Comparison of ENCODE assay signal across 8 cellular contexts in genomic region chr11:35391922-35392813, GRCh38. TPM values are rescaled to one million over a fixed set of nuclear protein-coding genes. Genes with fewer than 3 reads are reported as not detected.
DNase-seq lines count a peak whose midpoint lies in the region; ATAC-seq and TF ChIP-seq lines count a peak whose summit lies in the region.

No MANE protein-coding gene starts in this region.

- H3K56ac ChIP-seq in IMR-90 (ENCODE audit: extremely low read depth, insufficient read depth, low read length) = no peak overlapping the region

- H4K91ac ChIP-seq in IMR-90 (ENCODE audit: insufficient read depth, low read depth, low read length) = peak overlapping the region; percentile 56

- peaks cover 6% of the 10 kb centered on the region for H3K27me3 Mint-ChIP-seq in nephron progenitor cell (ENCODE audit: low read depth, poor library complexity)

- peak; percentile 98 for TF ChIP-seq RAD21 in IMR-90 (IDR thresholded peaks at IDR 0.05; ENCODE audit: low read length)

- H3K9me1 ChIP-seq in IMR-90 (ENCODE audit: insufficient read depth, low read length) = peaks cover 10% of the 10 kb centered on the region

- CTCF ChIA-PET in AG04450 (lab: Charles Lee) (interaction anchor here (0.6 to 7.7 kb wide), 45 partner anchors 8 to 824 kb away, joined by 3 to 140 read pairs (median 3); no protein-coding TSS in a partner anchor), IMR-90 (lab: Yijun Ruan, JAX) (interaction anchor here (0.6 to 1.3 kb wide), 11 partner anchors 11 to 912 kb away, joined by 3 to 6 read pairs (median 3); no protein-coding TSS in a partner anchor)

- H3K36me3 ChIP-seq in IMR-90 (ENCODE audit: control insufficient read depth, insufficient read depth, low read length) (no peaks in the 10 kb centered on the region), Peyer's patch (no peaks in the 10 kb centered on the region)

- H4K8ac ChIP-seq in IMR-90 (ENCODE audit: low read depth in 2 of 2, low read length in 2 of 2) = peak overlapping the region in 1 of 2 experiments; percentile 62; a peak in 1 of 4 replicates

- POLR2A ChIA-PET in AG04450 (lab: Yijun Ruan, JAX) (interaction anchor here (1.0 to 1.3 kb wide), 3 partner anchors 169 to 415 kb away, joined by 3 to 7 read pairs (median 3); no protein-coding TSS in a partner anchor), IMR-90 (lab: Charles Lee; ENCODE audit: unreplicated experiment) (interaction anchor here (0.5 kb wide), 1 partner anchor 404 kb away, joined by 5 read pairs; no protein-coding TSS in a partner anchor)

- DNase-seq in AG04450 (ENCODE audit: low read depth, low spot score) (peak; percentile 72), IMR-90 (peak; percentile 84), Peyer's patch (peak; percentile 80 to 92 (median 84)), fibroblast of peridontal ligament (ENCODE audit: extremely low read depth) (peak; percentile 86), nephron progenitor cell (peak; percentile 93)
- peak; percentile 68 to 77 for DNase-seq in activated T-helper 1 cell treated with anti-CD3 and anti-CD28 coated beads, Interleukin-2, amount 50 U/mL, for 16 hours (ENCODE audit: low read depth in 1 of 2, low spot score in 1 of 2)
- peak; percentile 62 to 87 (median 82) for DNase-seq in stimulated activated naive CD4-positive, alpha-beta T cell (lab: John Stamatoyannopoulos, UW)

- peak; percentile 58 for ATAC-seq in GM18867 (IDR thresholded peaks at IDR 0.05; ENCODE audit: unreplicated experiment)
- peak; percentile 90 for ATAC-seq in IMR-90 (ENCODE audit: low read depth)

- H3K9me3 ChIP-seq in AG04450 (ENCODE audit: control insufficient read depth, insufficient read depth, low read length) (no peaks in the 10 kb centered on the region), IMR-90 (ENCODE audit: control insufficient read depth, insufficient read depth, low read length) (no peaks in the 10 kb centered on the region), Peyer's patch (no peaks in the 10 kb centered on the region)

- H2BK120ac ChIP-seq in IMR-90 (ENCODE audit: low read depth, low read length) = peak overlapping the region; percentile 73

- H3K4me2 ChIP-seq in IMR-90 (ENCODE audit: low read depth, low read length) = peak overlapping the region; percentile 68

- intact Hi-C loops in IMR-90 (cut with micrococcal nuclease) = loop anchor here (1.0 to 10.0 kb wide), 8 partner anchors 159 to 1027 kb away; no protein-coding TSS in a partner anchor

- H3K36me3 Mint-ChIP-seq in nephron progenitor cell (ENCODE audit: low read depth) = no peaks in the 10 kb centered on the region

- 0 out of 2 replicates have a peak, but pooled peaks have one; percentile 32 for TF ChIP-seq POLR2A in IMR-90 (IDR thresholded peaks at IDR 0.05; ENCODE audit: low read depth, low read length)
- TF ChIP-seq POLR2A in Peyer's patch (IDR thresholded peaks at IDR 0.05) = no peak

- peaks cover 3% of the 10 kb centered on the region for H3K9me3 Mint-ChIP-seq in nephron progenitor cell

- H2BK20ac ChIP-seq in IMR-90 (ENCODE audit: low read depth, low read length) = peak overlapping the region; percentile 90

- H3K23ac ChIP-seq in IMR-90 (ENCODE audit: low read depth, low read length) = peak overlapping the region; percentile 10; the same call in 1 of the 2 replicates

- peak overlapping the region; percentile 91 for H2BK5ac ChIP-seq in IMR-90 (ENCODE audit: low read depth, low read length, poor library complexity, severe bottlenecking)

- no peak overlapping the region for H3K4me3 Mint-ChIP-seq in nephron progenitor cell

- peak overlapping the region; percentile 90 for H2AK5ac ChIP-seq in IMR-90 (ENCODE audit: low read depth, low read length)

- 80% methylated on average over 1 of the region's 14 CpGs; no CpG with 5 or more reads in 1 of the 2 experiments for WGBS in IMR-90 (ENCODE audit: extremely low coverage in 2 of 2, insufficient read length in 1 of 2), 2 experiments

- peak overlapping the region; percentile 79 for H2AFZ ChIP-seq in IMR-90 (replicated peaks; ENCODE audit: low read length, poor library complexity)

- TF ChIP-seq CTCF in AG04450 (IDR thresholded peaks at IDR 0.05; ENCODE audit: low read depth, low read length) (peak; percentile 86), IMR-90 (conservative IDR thresholded peaks at IDR 0.05; ENCODE audit: low read depth, low read length) (peak; percentile 91), Peyer's patch (IDR thresholded peaks at IDR 0.05) (peak; percentile 75 to 85 (median 84)), nephron progenitor cell (IDR thresholded peaks at IDR 0.05) (peak; percentile 85)

- H3K4me1 ChIP-seq in IMR-90 (ENCODE audit: control insufficient read depth, insufficient read depth, low read length) (peaks cover 8% of the 10 kb centered on the region), Peyer's patch (peaks cover 0 to 14% (median 4%) of the 10 kb centered on the region in 4 donors)

- peak overlapping the region; percentile 86 for H3K4ac ChIP-seq in IMR-90 (ENCODE audit: low read depth, low read length)

- no peak overlapping the region for H2BK15ac ChIP-seq in IMR-90 (ENCODE audit: low read depth, low read length)

- BruUV-seq in IMR-90 (replicated peaks; lab: Mats Ljungman, UMichigan) = no TSS peak

- H3K9ac ChIP-seq in IMR-90 (ENCODE audit: low read depth, low read length) = no peak overlapping the region

- H3K4me3 ChIP-seq in AG04450 (ENCODE audit: low read depth, low read length) (no peak overlapping the region), IMR-90 (ENCODE audit: insufficient read depth, low read depth, low read length) (no peak overlapping the region), Peyer's patch (peak overlapping the region in 1 of 4 donors; percentile 5)

- H3K79me1 ChIP-seq in IMR-90 (ENCODE audit: low read depth in 1 of 2, low read length in 2 of 2) = peaks cover 0 to 13% of the 10 kb centered on the region in 2 experiments; a peak in 3 of 4 replicates

- H3K27me3 ChIP-seq in AG04450 (ENCODE audit: control insufficient read depth, insufficient read depth, low read length) = no peaks in the 10 kb centered on the region
- H3K27me3 ChIP-seq in IMR-90 (ENCODE audit: control insufficient read depth, insufficient read depth, low read length) = no peaks in the 10 kb centered on the region
- H3K27me3 ChIP-seq in Peyer's patch = no peaks in the 10 kb centered on the region

- no peak overlapping the region for H3K27ac Mint-ChIP-seq in nephron progenitor cell

- peak overlapping the region; percentile 90; the same call in 1 of the 2 replicates for H3K18ac ChIP-seq in IMR-90 (ENCODE audit: low read depth, low read length)

- H4K5ac ChIP-seq in IMR-90 (ENCODE audit: low read depth, low read length) = no peak overlapping the region

- in situ Hi-C loops in IMR-90 (cut with MboI; ENCODE audit: low sequenced_read_pairs) = loop anchor here (5.0 kb wide), 1 partner anchor 470 kb away; no protein-coding TSS in a partner anchor

- 0 out of 2 replicates have a peak overlapping the region, but pooled peaks have one; percentile 11 for H3K14ac ChIP-seq in IMR-90 (replicated peaks; ENCODE audit: low read depth, low read length)

- dilution Hi-C loops in IMR-90 (cut with HindIII; ENCODE audit: low sequenced_read_pairs, unreplicated experiment) = no loop called here

- no peaks in the 10 kb centered on the region for H4K20me1 ChIP-seq in IMR-90 (ENCODE audit: insufficient read depth, low read length)

- H2AK9ac ChIP-seq in IMR-90 (replicated peaks; ENCODE audit: low read depth, low read length, poor library complexity) = no peak overlapping the region

- H3K27ac ChIP-seq in AG04450 (ENCODE audit: low read depth, low read length) (peak overlapping the region; percentile 43), IMR-90 (ENCODE audit: insufficient read depth, low read length) (peak overlapping the region; percentile 81; the same call in 1 of the 2 replicates), Peyer's patch (no peak overlapping the region)

- H3K4me1 Mint-ChIP-seq in nephron progenitor cell = peaks cover 29% of the 10 kb centered on the region

TF ChIP-seq in IMR-90, 13 proteins besides CTCF, POLR2A, EP300 and RAD21:
- TF ChIP-seq SMC3 (IDR thresholded peaks at IDR 0.05; ENCODE audit: low read depth, low read length) = peak; percentile 94
- no peak for TF ChIP-seq RCOR1 (IDR thresholded peaks at IDR 0.05; ENCODE audit: insufficient replicate concordance, low read length)
- no peak for TF ChIP-seq ELK1 (IDR thresholded peaks at IDR 0.05; ENCODE audit: borderline replicate concordance, low read depth, low read length)
- peak; percentile 79; the same call in 1 of the 2 replicates for TF ChIP-seq CHD1 (IDR thresholded peaks at IDR 0.05; ENCODE audit: low read depth, low read length)
- peak; percentile 24; the same call in 1 of the 2 replicates for TF ChIP-seq MAZ (IDR thresholded peaks at IDR 0.05; ENCODE audit: borderline replicate concordance, low read depth, low read length)
- peak; percentile 68; the same call in 1 of the 2 replicates for TF ChIP-seq BHLHE40 (IDR thresholded peaks at IDR 0.05; ENCODE audit: low read depth, low read length)

RNA-seq across cellular contexts. Expression of gene SLC1A2, which starts 27.2 kb away (rescaled TPM):
- 0.97 and 1.1 TPM in 2 replicates for polyA plus RNA-seq in AG04450 (2011; rRNA removed)
- polyA minus RNA-seq in AG04450 (2011; rRNA and poly(A)+ RNA removed) = 4.2 and 6.2 TPM in 2 replicates
- 0.54 and 0.56 TPM in 2 replicates for total RNA-seq in IMR-90 (2012; rRNA removed)
- polyA plus RNA-seq in IMR-90 (2012; rRNA removed) = 0.15 and 0.17 TPM in 2 replicates
- 0.01 and 0.05 TPM in 2 replicates for polyA plus RNA-seq in IMR-90 (2012; cell fraction: cytosol; rRNA removed)
- polyA plus RNA-seq in IMR-90 (2012; cell fraction: nucleus; rRNA removed; ENCODE audit: low replicate concordance) = 0.41 and 2.7 TPM in 2 replicates
- 1 to 10 TPM in 1 of 4 donors, under 1 TPM in 1, not detected in 2; 0.38 to 1.1 TPM for total RNA-seq in Peyer's patch

Comparison
In these comparisons a context has a peak if more than half of its experiments do, and no peak if none do; other contexts are left out.
1. H3K27ac ChIP-seq: peak in AG04450 (single experiment) and IMR-90 (single experiment); none in Peyer's patch (0 of 4).
2. Peak in every context shown above with its lines, with median percentiles within 50 percentile points of each other: DNase-seq and CTCF ChIP-seq.